24 cellular contexts compared by ENCODE assay signal in genomic region chr5:626850-627249, GRCh38. TPM values are rescaled to one million over a fixed set of nuclear protein-coding genes. Genes with fewer than 3 reads are reported as not detected.
A peak's percentile ranks its signal among the peaks of the same experiment; 100 is the strongest.
DNase-seq lines count a peak whose midpoint lies in the region; ATAC-seq and TF ChIP-seq lines count a peak whose summit lies in the region.
"Had no signal": no experiment of that assay in that cellular context is flagged by ENCODE, and none has a peak within 500 bp of the region (broad histone marks: within the 10 kb centered on the region; RNA-seq: fewer than 3 reads in every experiment).

No MANE protein-coding gene starts in this region.

- H2AFZ ChIP-seq in IMR-90 (replicated peaks; ENCODE audit: low read length, poor library complexity), result no peak overlapping the region

- H2BK15ac ChIP-seq in IMR-90 (ENCODE audit: low read depth, low read length), result no peak overlapping the region

- no peak overlapping the region for H2BK120ac ChIP-seq in IMR-90 (ENCODE audit: low read depth, low read length)

- no peaks in the 10 kb centered on the region for H3K79me1 ChIP-seq in IMR-90 (ENCODE audit: low read depth in 1 of 2, low read length in 2 of 2)

- no peak overlapping the region for H4K91ac ChIP-seq in IMR-90 (ENCODE audit: insufficient read depth, low read depth, low read length)

- no peak overlapping the region for H3K23ac ChIP-seq in IMR-90 (ENCODE audit: low read depth, low read length)

- no peaks in the 10 kb centered on the region for H3K27me3 Mint-ChIP-seq in natural killer cell treated with Interleukin-12 subunit alpha and Interleukin-12 subunit beta and Interleukin-15 and Interleukin-18, amount 100 ng/mL, for 72 hours
- H3K27me3 Mint-ChIP-seq: activated T-cell treated with anti-CD3 and anti-CD28 coated beads, Interleukin-2, amount 50 U/mL, for 24 hours; CD4-positive, alpha-beta memory T cell; central memory CD8-positive, alpha-beta T cell; T-cell had no signal

- no peaks in the 10 kb centered on the region for H3K9me1 ChIP-seq in IMR-90 (ENCODE audit: insufficient read depth, low read length)

- intact Hi-C loops in IMR-90 (cut with micrococcal nuclease) (no loop called here), left lung (cut with DNase I) (no loop called here), vagina (cut with DNase I) (no loop called here)

- no peaks in the 10 kb centered on the region for H4K20me1 ChIP-seq in IMR-90 (ENCODE audit: insufficient read depth, low read length)

- TF ChIP-seq CTCF in AG09309 (IDR thresholded peaks at IDR 0.05; ENCODE audit: control insufficient read depth, insufficient read depth, low read depth, low read length, missing control alignments), result peak; percentile 28
- TF ChIP-seq CTCF in IMR-90 (conservative IDR thresholded peaks at IDR 0.05; ENCODE audit: low read depth, low read length), result no peak
- TF ChIP-seq CTCF in foreskin keratinocyte (conservative IDR thresholded peaks at IDR 0.05), result peak; percentile 16
- no peak for TF ChIP-seq CTCF in left lung (IDR thresholded peaks at IDR 0.05)
- TF ChIP-seq CTCF in vagina (IDR thresholded peaks at IDR 0.05), result no peak
- no peak for TF ChIP-seq CTCF in upper lobe of left lung (IDR thresholded peaks at IDR 0.05)

- H3K4me3 ChIP-seq in AG09309 (ENCODE audit: control insufficient read depth, low read depth, low read length) (no peak overlapping the region), IMR-90 (ENCODE audit: insufficient read depth, low read depth, low read length) (no peak overlapping the region), left lung (no peak overlapping the region), vagina (no peak overlapping the region), upper lobe of left lung (no peak overlapping the region)
- H3K4me3 ChIP-seq: heart right ventricle, MG63, suprapubic skin had no signal

- no peak for TF ChIP-seq RAD21 in IMR-90 (IDR thresholded peaks at IDR 0.05; ENCODE audit: low read length)

- H3K18ac ChIP-seq in IMR-90 (ENCODE audit: low read depth, low read length), result no peak overlapping the region

- no peak overlapping the region for H3K4ac ChIP-seq in IMR-90 (ENCODE audit: low read depth, low read length)

- H4K5ac ChIP-seq in IMR-90 (ENCODE audit: low read depth, low read length), result no peak overlapping the region

- H3K27ac Mint-ChIP-seq in natural killer cell treated with Interleukin-12 subunit alpha and Interleukin-12 subunit beta and Interleukin-15 and Interleukin-18, amount 100 ng/mL, for 72 hours, result no peak overlapping the region
- H3K27ac Mint-ChIP-seq: activated T-cell treated with anti-CD3 and anti-CD28 coated beads, Interleukin-2, amount 50 U/mL, for 24 hours; T-cell had no signal

- no peak for TF ChIP-seq EP300 in upper lobe of left lung (IDR thresholded peaks at IDR 0.05)

- no peak overlapping the region for H2BK20ac ChIP-seq in IMR-90 (ENCODE audit: low read depth, low read length)

- no peak for TF ChIP-seq POLR2A in IMR-90 (IDR thresholded peaks at IDR 0.05; ENCODE audit: low read depth, low read length)
- TF ChIP-seq POLR2A in vagina (IDR thresholded peaks at IDR 0.05), result no peak
- no peak for TF ChIP-seq POLR2A in upper lobe of left lung (IDR thresholded peaks at IDR 0.05)

- no peaks in the 10 kb centered on the region for H3K9me3 Mint-ChIP-seq in natural killer cell treated with Interleukin-12 subunit alpha and Interleukin-12 subunit beta and Interleukin-15 and Interleukin-18, amount 100 ng/mL, for 72 hours
- H3K9me3 Mint-ChIP-seq: activated T-cell treated with anti-CD3 and anti-CD28 coated beads, Interleukin-2, amount 50 U/mL, for 24 hours; CD4-positive, alpha-beta memory T cell; central memory CD8-positive, alpha-beta T cell; T-cell had no signal

- in situ Hi-C loops in IMR-90 (cut with MboI; ENCODE audit: low sequenced_read_pairs), result no loop called here

- no peak overlapping the region for H3K9ac ChIP-seq in IMR-90 (ENCODE audit: low read depth, low read length)

- POLR2A ChIA-PET in IMR-90 (lab: Charles Lee; ENCODE audit: unreplicated experiment), result no interaction called here

- DNase-seq in AG09309 (ENCODE audit: low read depth) (peak; percentile 31), IMR-90 (peak; percentile 25), amniotic epithelial cell (ENCODE audit: low read depth) (peak; percentile 6), foreskin keratinocyte (no peak), left lung (no peak), vagina (ENCODE audit: extremely low spot score in 2 of 2) (no peak), upper lobe of left lung (no peak)
- DNase-seq in natural killer cell treated with Interleukin-12 subunit alpha and Interleukin-12 subunit beta and Interleukin-15 and Interleukin-18, amount 100 ng/mL, for 72 hours (ENCODE audit: low spot score), result no peak
- DNase-seq: activated CD4-positive, CD25-positive, alpha-beta regulatory T cell treated with anti-CD3 and anti-CD28 coated beads, Interleukin-2, amount 50 U/mL, for 72 hours; activated CD8-positive, alpha-beta memory T cell treated with anti-CD3 and anti-CD28 coated beads for 24 hours; activated gamma-delta T cell treated with Interleukin-2 at 50 U/mL for 16 hours; activated T-cell treated with anti-CD3 and anti-CD28 coated beads, Interleukin-2, amount 50 U/mL, for 24 hours; CD4-positive, alpha-beta memory T cell; EL; heart right ventricle; KBM-7; MG63; NCI-H146; NCI-H2171 treated with DMSO at 0.1 percent for 48 hours; NCI-H524; stimulated activated naive CD4-positive, alpha-beta T cell; T-cell had no signal

- BruUV-seq in IMR-90 (replicated peaks; lab: Mats Ljungman, UMichigan), result no TSS peak

- H3K4me3 Mint-ChIP-seq in natural killer cell treated with Interleukin-12 subunit alpha and Interleukin-12 subunit beta and Interleukin-15 and Interleukin-18, amount 100 ng/mL, for 72 hours, result no peak overlapping the region
- H3K4me3 Mint-ChIP-seq: activated T-cell treated with anti-CD3 and anti-CD28 coated beads, Interleukin-2, amount 50 U/mL, for 24 hours; CD4-positive, alpha-beta memory T cell; central memory CD8-positive, alpha-beta T cell; T-cell had no signal

- H2BK5ac ChIP-seq in IMR-90 (ENCODE audit: low read depth, low read length, poor library complexity, severe bottlenecking), result no peak overlapping the region

- no peaks in the 10 kb centered on the region for H3K4me1 Mint-ChIP-seq in natural killer cell treated with Interleukin-12 subunit alpha and Interleukin-12 subunit beta and Interleukin-15 and Interleukin-18, amount 100 ng/mL, for 72 hours (ENCODE audit: low read depth in 2 of 2)
- H3K4me1 Mint-ChIP-seq: T-cell had no signal

- no peak overlapping the region for H3K56ac ChIP-seq in IMR-90 (ENCODE audit: extremely low read depth, insufficient read depth, low read length)

- H3K9me3 ChIP-seq in IMR-90 (ENCODE audit: control insufficient read depth, insufficient read depth, low read length) (no peaks in the 10 kb centered on the region), left lung (no peaks in the 10 kb centered on the region), vagina (no peaks in the 10 kb centered on the region), upper lobe of left lung (no peaks in the 10 kb centered on the region)
- H3K9me3 ChIP-seq: heart right ventricle, MG63, suprapubic skin had no signal

- H3K14ac ChIP-seq in IMR-90 (replicated peaks; ENCODE audit: low read depth, low read length), result no peak overlapping the region

- no peak overlapping the region for H2AK5ac ChIP-seq in IMR-90 (ENCODE audit: low read depth, low read length)

- no peak overlapping the region for H2AK9ac ChIP-seq in IMR-90 (replicated peaks; ENCODE audit: low read depth, low read length, poor library complexity)

- H3K36me3 ChIP-seq in IMR-90 (ENCODE audit: control insufficient read depth, insufficient read depth, low read length) (peaks cover 6% of the 10 kb centered on the region), left lung (peaks cover 0 to 49% of the 10 kb centered on the region in 2 donors), vagina (peaks cover 0 to 2% of the 10 kb centered on the region in 2 donors), upper lobe of left lung (peaks cover 0 to 35% (median 19%) of the 10 kb centered on the region in 4 donors)

- H4K8ac ChIP-seq in IMR-90 (ENCODE audit: low read depth in 2 of 2, low read length in 2 of 2), result no peak overlapping the region

- H3K27ac ChIP-seq in IMR-90 (ENCODE audit: insufficient read depth, low read length), result no peak overlapping the region
- no peak overlapping the region for H3K27ac ChIP-seq in foreskin keratinocyte
- H3K27ac ChIP-seq in left lung, result no peak overlapping the region
- H3K27ac ChIP-seq in vagina, result no peak overlapping the region
- no peak overlapping the region for H3K27ac ChIP-seq in upper lobe of left lung
- H3K27ac ChIP-seq: heart right ventricle, suprapubic skin had no signal

- CTCF ChIA-PET in IMR-90 (lab: Yijun Ruan, JAX), result no interaction called here

- H3K4me2 ChIP-seq in IMR-90 (ENCODE audit: low read depth, low read length), result no peak overlapping the region

- no CpG with 5 or more reads among the region's 3 CpGs for WGBS in IMR-90 (ENCODE audit: extremely low coverage in 2 of 2, insufficient read length in 1 of 2), 2 experiments
- 88 to 92% methylated on average over 3 of the region's 3 CpGs for WGBS in upper lobe of left lung, 2 donors

- peak; percentile 60; the same call in 1 of the 2 replicates for ATAC-seq in IMR-90 (ENCODE audit: low read depth)
- ATAC-seq in foreskin keratinocyte, result no peak
- ATAC-seq in left lung, result no peak
- ATAC-seq in upper lobe of left lung (ENCODE audit: low FRiP score in 2 of 2), result no peak
- no peak for ATAC-seq in natural killer cell treated with Interleukin-12 subunit alpha and Interleukin-12 subunit beta and Interleukin-15 and Interleukin-18, amount 100 ng/mL, for 72 hours
- ATAC-seq: heart right ventricle, T-cell had no signal

- H3K27me3 ChIP-seq in IMR-90 (ENCODE audit: control insufficient read depth, insufficient read depth, low read length), result no peaks in the 10 kb centered on the region
- no peaks in the 10 kb centered on the region for H3K27me3 ChIP-seq in foreskin keratinocyte
- no peaks in the 10 kb centered on the region for H3K27me3 ChIP-seq in left lung
- H3K27me3 ChIP-seq in vagina, result no peaks in the 10 kb centered on the region
- no peaks in the 10 kb centered on the region for H3K27me3 ChIP-seq in upper lobe of left lung
- H3K27me3 ChIP-seq: heart right ventricle, MG63, suprapubic skin had no signal

- peaks cover 4% of the 10 kb centered on the region for H3K36me3 Mint-ChIP-seq in natural killer cell treated with Interleukin-12 subunit alpha and Interleukin-12 subunit beta and Interleukin-15 and Interleukin-18, amount 100 ng/mL, for 72 hours

- dilution Hi-C loops in IMR-90 (cut with HindIII; ENCODE audit: low sequenced_read_pairs, unreplicated experiment), result no loop called here

- H3K4me1 ChIP-seq in IMR-90 (ENCODE audit: control insufficient read depth, insufficient read depth, low read length) (no peaks in the 10 kb centered on the region), foreskin keratinocyte (no peaks in the 10 kb centered on the region), left lung (no peaks in the 10 kb centered on the region), vagina (no peaks in the 10 kb centered on the region), upper lobe of left lung (no peaks in the 10 kb centered on the region)
- H3K4me1 ChIP-seq: heart right ventricle, suprapubic skin had no signal

RNA-seq across cellular contexts. Expression of gene CEP72, which starts 14.7 kb away (rescaled TPM):
- total RNA-seq in IMR-90 (2012; rRNA removed), result 2.8 and 2.9 TPM in 2 replicates
- 4.3 and 5.2 TPM in 2 replicates for polyA plus RNA-seq in IMR-90 (2012; rRNA removed)
- 1.8 and 3.9 TPM in 2 replicates for polyA plus RNA-seq in IMR-90 (2012; cell fraction: cytosol; rRNA removed)
- 8.1 and 8.8 TPM in 2 replicates for polyA plus RNA-seq in IMR-90 (2012; cell fraction: nucleus; rRNA removed; ENCODE audit: low replicate concordance)
- total RNA-seq in foreskin keratinocyte, result 11.2 and 11.5 TPM in 2 replicates
- 5.2 and 5.8 TPM in 2 replicates for polyA plus RNA-seq in foreskin keratinocyte
- total RNA-seq in left lung, result 10 to 100 TPM in 1 of 2 donors, 1 to 10 TPM in 1; 5.5 to 13.1 TPM
- 20.1 TPM for total RNA-seq in vagina
- 10 to 100 TPM in 2 of 6 donors, 1 to 10 TPM in 4; 6.8 to 21.0 (median 9.4) TPM for total RNA-seq in upper lobe of left lung
- total RNA-seq in natural killer cell treated with Interleukin-12 subunit alpha and Interleukin-12 subunit beta and Interleukin-15 and Interleukin-18, amount 100 ng/mL, for 72 hours, result 10 to 100 TPM; 15.3 to 58.1 TPM

Comparison
In these comparisons a context has a peak if more than half of its experiments do, and no peak if none do; other contexts are left out.
1. DNase-seq: peak in AG09309 (single experiment), IMR-90 (single experiment) and amniotic epithelial cell (single experiment); none in foreskin keratinocyte (0 of 2), left lung (0 of 2), vagina (0 of 2), upper lobe of left lung (0 of 2) and natural killer cell treated with Interleukin-12 subunit alpha and Interleukin-12 subunit beta and Interleukin-15 and Interleukin-18, amount 100 ng/mL, for 72 hours (single experiment).
2. CTCF ChIP-seq: peak in AG09309 (single experiment) and foreskin keratinocyte (single experiment); none in IMR-90 (single experiment), left lung (0 of 2), vagina (0 of 3) and upper lobe of left lung (0 of 6).